ENCODE assay signal across 8 cellular contexts in the genomic region with DNA sequence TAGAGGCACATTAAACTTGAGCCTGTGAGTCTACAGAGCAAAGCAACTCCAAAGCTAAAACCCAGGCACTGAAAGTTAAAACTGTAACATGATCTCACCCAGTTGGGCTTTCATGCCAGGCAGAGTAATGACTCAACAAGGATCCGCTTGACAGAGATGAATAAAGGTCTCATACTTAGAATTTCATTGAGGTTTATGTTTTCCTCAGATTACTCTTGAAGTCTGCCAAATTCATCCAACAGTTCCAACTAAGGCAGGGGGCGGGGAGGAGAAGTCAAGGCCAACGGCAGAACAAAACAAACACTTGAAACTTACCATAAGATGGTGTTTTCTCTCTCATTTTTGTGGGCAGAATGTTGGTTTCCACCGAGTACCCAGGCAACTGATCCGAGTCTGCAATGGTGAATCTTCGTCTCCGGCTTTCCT. TPM values are rescaled to one million over a fixed set of nuclear protein-coding genes. Genes with fewer than 3 reads are reported as not detected.
DNase-seq lines count a peak whose midpoint lies in the region; ATAC-seq and TF ChIP-seq lines count a peak whose summit lies in the region.

No MANE protein-coding gene starts in this region.

- H3K4me1 ChIP-seq in adrenal gland (replicated peaks in 1 of 2): peaks cover 14 to 25% of the 10 kb centered on the region in 2 donors

- intact Hi-C loops in adrenal gland (cut with DNase I): no loop called here

- DNase-seq in HT1080 (ENCODE audit: low read depth): peak; percentile 96
- peak; percentile 33 to 86 (median 64) for DNase-seq in adrenal gland
- peak; percentile 12 to 30 for DNase-seq in hippocampal formation (lab: John Stamatoyannopoulos, UW)
- DNase-seq in stimulated activated CD4-positive, alpha-beta T cell treated with anti-CD3 and anti-CD28 coated beads, Interleukin-15, amount 100 ng/mL, for 48 hours (ENCODE audit: low read depth in 2 of 2): peak; percentile 22 to 49
- no peak for DNase-seq in NCI-H526 treated with DMSO at 0.1 percent for 48 hours (lab: John Stamatoyannopoulos, UW)

- TF ChIP-seq POLR2A in adrenal gland (IDR thresholded peaks at IDR 0.05): no peak

- H3K9me3 ChIP-seq in adrenal gland (replicated peaks in 1 of 3): no peaks in the 10 kb centered on the region

- peak; percentile 63 for ATAC-seq in GM18511 (IDR thresholded peaks at IDR 0.05; ENCODE audit: unreplicated experiment)
- no peak for ATAC-seq in HG02973 (IDR thresholded peaks at IDR 0.05; ENCODE audit: unreplicated experiment)
- no peak for ATAC-seq in HG03460 (IDR thresholded peaks at IDR 0.05; ENCODE audit: unreplicated experiment)

- no peak for TF ChIP-seq CTCF in adrenal gland (IDR thresholded peaks at IDR 0.05)

- WGBS in adrenal gland, 4 donors: 36 to 53% (median 46%) methylated on average over 7 of the region's 7 CpGs

- no peaks in the 10 kb centered on the region for H3K36me3 ChIP-seq in adrenal gland (replicated peaks in 1 of 2)

- no peaks in the 10 kb centered on the region for H3K27me3 ChIP-seq in adrenal gland

- H3K27ac ChIP-seq in adrenal gland: peak overlapping the region in 4 of 5 donors; percentile 16 to 70 (median 34)

- no peak overlapping the region for H3K4me3 ChIP-seq in adrenal gland

RNA-seq across cellular contexts. Expression of a gene that starts 54.0 kb away (rescaled TPM):
- not detected in 2 replicates for total RNA-seq in HT1080 (2014; rRNA removed; shearing (Covaris generic))
- polyA plus RNA-seq in HT1080 (2015; cell fraction: cytosol; rRNA removed): 0.08 TPM in 1 of 2 replicates, not detected in the other
- polyA plus RNA-seq in HT1080 (2015; cell fraction: nucleus; rRNA removed): 0.01 TPM in 1 of 2 replicates, not detected in the other
- 1 to 10 TPM in 3 of 8 donors, under 1 TPM in 4, not detected in 1; 0.28 to 1.2 (median 0.93) TPM for total RNA-seq in adrenal gland
- under 1 TPM; 0.07 to 0.62 (median 0.16) TPM for polyA plus RNA-seq in adrenal gland
